ENCODE assay signal across 8 cellular contexts in genomic region chr14:36069535-36069900, GRCh38.
A peak's percentile ranks its signal among the peaks of the same experiment; 100 is the strongest.
DNase-seq lines count a peak whose midpoint lies in the region; ATAC-seq and TF ChIP-seq lines count a peak whose summit lies in the region.

No MANE protein-coding gene starts in this region.

- peak; percentile 34 for ATAC-seq in GM18520 (IDR thresholded peaks at IDR 0.05; ENCODE audit: unreplicated experiment)
- ATAC-seq in HG03135 (IDR thresholded peaks at IDR 0.05; ENCODE audit: unreplicated experiment), result peak; percentile 63
- peak; percentile 77 for ATAC-seq in activated CD8-positive, alpha-beta T cell treated with anti-CD3 and anti-CD28 coated beads, Interleukin-2, amount 10 ng/mL, durations not matched to agents 7 days and 5 days
- ATAC-seq in left cardiac atrium, result peak; percentile 71 to 77
- peak; percentile 79 for ATAC-seq in sciatic nerve

- H3K4me3 ChIP-seq in sigmoid colon, result no peak overlapping the region

- peak in 1 of 4 experiments; percentile 22 for TF ChIP-seq CTCF in sigmoid colon (IDR thresholded peaks at IDR 0.05)

- TF ChIP-seq EP300 in sigmoid colon (IDR thresholded peaks at IDR 0.05), result no peak

- H3K9me3 Mint-ChIP-seq in activated CD8-positive, alpha-beta T cell treated with anti-CD3 and anti-CD28 coated beads, Interleukin-2, amount 10 ng/mL, durations not matched to agents 7 days and 5 days (ENCODE audit: insufficient read depth), result no peaks in the 10 kb centered on the region

- H3K36me3 Mint-ChIP-seq in activated CD8-positive, alpha-beta T cell treated with anti-CD3 and anti-CD28 coated beads, Interleukin-2, amount 10 ng/mL, durations not matched to agents 7 days and 5 days (ENCODE audit: low read depth), result no peaks in the 10 kb centered on the region

- H3K27me3 ChIP-seq in sigmoid colon, result peaks cover 0 to 11% (median 0%) of the 10 kb centered on the region in 3 donors

- peaks cover 5% of the 10 kb centered on the region for H3K4me1 Mint-ChIP-seq in activated CD8-positive, alpha-beta T cell treated with anti-CD3 and anti-CD28 coated beads, Interleukin-2, amount 10 ng/mL, durations not matched to agents 7 days and 5 days (ENCODE audit: low read depth)

- H3K27me3 Mint-ChIP-seq in activated CD8-positive, alpha-beta T cell treated with anti-CD3 and anti-CD28 coated beads, Interleukin-2, amount 10 ng/mL, durations not matched to agents 7 days and 5 days (ENCODE audit: low read depth), result peaks cover 18% of the 10 kb centered on the region

- no peak overlapping the region for H3K27ac ChIP-seq in sigmoid colon

- no peaks in the 10 kb centered on the region for H3K36me3 ChIP-seq in sigmoid colon

- TF ChIP-seq POLR2A in sigmoid colon (IDR thresholded peaks at IDR 0.05), result no peak

- H3K9me3 ChIP-seq in sigmoid colon, result no peaks in the 10 kb centered on the region

- 27 to 47% methylated on average over 2 of the region's 2 CpGs for WGBS in sigmoid colon, 2 donors

- no peaks in the 10 kb centered on the region for H3K4me1 ChIP-seq in sigmoid colon

- H3K4me3 Mint-ChIP-seq in activated CD8-positive, alpha-beta T cell treated with anti-CD3 and anti-CD28 coated beads, Interleukin-2, amount 10 ng/mL, durations not matched to agents 7 days and 5 days, result no peak overlapping the region

- intact Hi-C loops in left cardiac atrium (cut with DNase I) (loop anchor here in 1 of 2 donors (10.0 kb wide), 1 partner anchor 535 kb away; no protein-coding TSS in a partner anchor), sciatic nerve (cut with DNase I) (no loop called here), sigmoid colon (cut with DNase I) (no loop called here)

- CTCF ChIA-PET in activated CD8-positive, alpha-beta T cell treated with anti-CD3 and anti-CD28 coated beads, Interleukin-2, amount 10 ng/mL, durations not matched to agents 7 days and 5 days (lab: Charles Lee), result interaction anchor here (0.7 to 8.0 kb wide), 41 partner anchors 9 to 487 kb away, joined by 3 to 184 read pairs (median 4); partner anchors contain the start of gene MBIP

- POLR2A ChIA-PET in activated CD8-positive, alpha-beta T cell treated with anti-CD3 and anti-CD28 coated beads, Interleukin-2, amount 10 ng/mL, durations not matched to agents 7 days and 5 days (lab: Charles Lee), result no interaction called here

- no peak overlapping the region for H3K27ac Mint-ChIP-seq in activated CD8-positive, alpha-beta T cell treated with anti-CD3 and anti-CD28 coated beads, Interleukin-2, amount 10 ng/mL, durations not matched to agents 7 days and 5 days

- peak in 11 of 14 donors; percentile 2 to 49 (median 23) for DNase-seq in C1 segment of cervical spinal cord (lab: John Stamatoyannopoulos, UW)
- peak; percentile 63 for DNase-seq in NCI-H2171 treated with DMSO at 0.1 percent for 48 hours (lab: John Stamatoyannopoulos, UW)
- DNase-seq in activated CD8-positive, alpha-beta T cell treated with anti-CD3 and anti-CD28 coated beads, Interleukin-2, amount 10 ng/mL, durations not matched to agents 7 days and 5 days, result peak; percentile 51
- DNase-seq in left cardiac atrium, result no peak
- no peak for DNase-seq in sciatic nerve (ENCODE audit: low spot score)
- no peak for DNase-seq in sigmoid colon

Comparison
In these comparisons a context has a peak if more than half of its experiments do, and no peak if none do; other contexts are left out.
1. DNase-seq: peak in C1 segment of cervical spinal cord (11 of 14), NCI-H2171 treated with DMSO at 0.1 percent for 48 hours (single experiment) and activated CD8-positive, alpha-beta T cell treated with anti-CD3 and anti-CD28 coated beads, Interleukin-2, amount 10 ng/mL, durations not matched to agents 7 days and 5 days (single experiment); none in left cardiac atrium (single experiment), sciatic nerve (single experiment) and sigmoid colon (single experiment).
2. Peak in every context shown above with its lines, with median percentiles within 50 percentile points of each other: ATAC-seq.